In genomic region chr5:132825165-132825823, GRCh38 we compare ENCODE assay signal across 1 cellular context.
TF ChIP-seq lines count a peak whose summit lies in the region.

No MANE protein-coding gene starts in this region.

TF ChIP-seq in GM12878, 131 proteins besides CTCF, POLR2A, EP300 and RAD21:
- TF ChIP-seq LARP7 (IDR thresholded peaks at IDR 0.05) (no peak), DPF2 (IDR thresholded peaks at IDR 0.05) (peak; percentile 54; the same call in 1 of the 2 replicates), BHLHE40 (IDR thresholded peaks at IDR 0.05; ENCODE audit: borderline replicate concordance in 1 of 2, low read depth in 2 of 2, low read length in 1 of 2) (0 out of 4 replicates have a peak, but pooled peaks of 1 of the 2 experiments have one; percentile 20), HDAC6 (IDR thresholded peaks at IDR 0.05; ENCODE audit: unreplicated experiment) (peak; percentile 43), IKZF1 (conservative IDR thresholded peaks at IDR 0.05) (peak; percentile 55; the same call in 1 of the 2 replicates)
- TF ChIP-seq, protein P1, sequence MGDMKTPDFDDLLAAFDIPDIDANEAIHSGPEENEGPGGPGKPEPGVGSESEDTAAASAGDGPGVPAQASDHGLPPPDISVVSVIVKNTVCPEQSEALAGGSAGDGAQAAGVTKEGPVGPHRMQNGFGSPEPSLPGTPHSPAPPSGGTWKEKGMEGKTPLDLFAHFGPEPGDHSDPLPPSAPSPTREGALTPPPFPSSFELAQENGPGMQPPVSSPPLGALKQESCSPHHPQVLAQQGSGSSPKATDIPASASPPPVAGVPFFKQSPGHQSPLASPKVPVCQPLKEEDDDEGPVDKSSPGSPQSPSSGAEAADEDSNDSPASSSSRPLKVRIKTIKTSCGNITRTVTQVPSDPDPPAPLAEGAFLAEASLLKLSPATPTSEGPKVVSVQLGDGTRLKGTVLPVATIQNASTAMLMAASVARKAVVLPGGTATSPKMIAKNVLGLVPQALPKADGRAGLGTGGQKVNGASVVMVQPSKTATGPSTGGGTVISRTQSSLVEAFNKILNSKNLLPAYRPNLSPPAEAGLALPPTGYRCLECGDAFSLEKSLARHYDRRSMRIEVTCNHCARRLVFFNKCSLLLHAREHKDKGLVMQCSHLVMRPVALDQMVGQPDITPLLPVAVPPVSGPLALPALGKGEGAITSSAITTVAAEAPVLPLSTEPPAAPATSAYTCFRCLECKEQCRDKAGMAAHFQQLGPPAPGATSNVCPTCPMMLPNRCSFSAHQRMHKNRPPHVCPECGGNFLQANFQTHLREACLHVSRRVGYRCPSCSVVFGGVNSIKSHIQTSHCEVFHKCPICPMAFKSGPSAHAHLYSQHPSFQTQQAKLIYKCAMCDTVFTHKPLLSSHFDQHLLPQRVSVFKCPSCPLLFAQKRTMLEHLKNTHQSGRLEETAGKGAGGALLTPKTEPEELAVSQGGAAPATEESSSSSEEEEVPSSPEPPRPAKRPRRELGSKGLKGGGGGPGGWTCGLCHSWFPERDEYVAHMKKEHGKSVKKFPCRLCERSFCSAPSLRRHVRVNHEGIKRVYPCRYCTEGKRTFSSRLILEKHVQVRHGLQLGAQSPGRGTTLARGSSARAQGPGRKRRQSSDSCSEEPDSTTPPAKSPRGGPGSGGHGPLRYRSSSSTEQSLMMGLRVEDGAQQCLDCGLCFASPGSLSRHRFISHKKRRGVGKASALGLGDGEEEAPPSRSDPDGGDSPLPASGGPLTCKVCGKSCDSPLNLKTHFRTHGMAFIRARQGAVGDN (IDR thresholded peaks at IDR 0.05): peak; percentile 51; the same call in 1 of the 2 replicates
- TF ChIP-seq, protein P2, sequence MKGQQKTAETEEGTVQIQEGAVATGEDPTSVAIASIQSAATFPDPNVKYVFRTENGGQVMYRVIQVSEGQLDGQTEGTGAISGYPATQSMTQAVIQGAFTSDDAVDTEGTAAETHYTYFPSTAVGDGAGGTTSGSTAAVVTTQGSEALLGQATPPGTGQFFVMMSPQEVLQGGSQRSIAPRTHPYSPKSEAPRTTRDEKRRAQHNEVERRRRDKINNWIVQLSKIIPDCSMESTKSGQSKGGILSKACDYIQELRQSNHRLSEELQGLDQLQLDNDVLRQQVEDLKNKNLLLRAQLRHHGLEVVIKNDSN (IDR thresholded peaks at IDR 0.05; ENCODE audit: borderline replicate concordance, extremely low read length, insufficient read depth, low read depth, low read length): no peak
